9 cellular contexts compared by ENCODE assay signal in genomic region chr15:66566963-66567531, GRCh38. TPM values are rescaled to one million over a fixed set of nuclear protein-coding genes. Genes with fewer than 3 reads are reported as not detected.
DNase-seq lines count a peak whose midpoint lies in the region; ATAC-seq and TF ChIP-seq lines count a peak whose summit lies in the region.
"Had no signal": no experiment of that assay in that cellular context is flagged by ENCODE, and none has a peak within 500 bp of the region (broad histone marks: within the 10 kb centered on the region; RNA-seq: fewer than 3 reads in every experiment).

No MANE protein-coding gene starts in this region.

- peak overlapping the region; percentile 2 for H3K4me3 Mint-ChIP-seq in T-helper 1 cell treated with Interleukin-12 subunit alpha and Interleukin-12 subunit beta and Interleukin-4 antibody, amounts not matched to agents 30 μg/mL and 1 μg/mL, for 36 hours

- no peak for TF ChIP-seq POLR2A in spleen (IDR thresholded peaks at IDR 0.05)

- H3K9me3 Mint-ChIP-seq in T-helper 1 cell treated with Interleukin-12 subunit alpha and Interleukin-12 subunit beta and Interleukin-4 antibody, amounts not matched to agents 30 μg/mL and 1 μg/mL, for 36 hours: no peaks in the 10 kb centered on the region

- no peaks in the 10 kb centered on the region for H3K27me3 ChIP-seq in iPS DF 6.9 (ENCODE audit: control insufficient read depth, insufficient read depth, low read length)
- no peaks in the 10 kb centered on the region for H3K27me3 ChIP-seq in spleen (replicated peaks in 1 of 7)

- peak; percentile 20 for DNase-seq in NK-92 treated with Interleukin-12 subunit alpha and Interleukin-12 subunit beta, amount 100 ng/mL, for 24 hours (lab: John Stamatoyannopoulos, UW)
- DNase-seq in NK-92 (lab: John Stamatoyannopoulos, UW; ENCODE audit: unreplicated experiment): no peak
- DNase-seq in NCI-H1417 treated with DMSO at 0.1 percent for 48 hours (lab: John Stamatoyannopoulos, UW): peak; percentile 0
- peak; percentile 88 for DNase-seq in astrocyte of the hippocampus (ENCODE audit: low read depth, low spot score)
- peak; percentile 79 for DNase-seq in iPS DF 6.9 (ENCODE audit: low read depth, low spot score)
- peak; percentile 66 for DNase-seq in spleen

- peaks cover 9% of the 10 kb centered on the region for H3K4me1 Mint-ChIP-seq in T-helper 1 cell treated with Interleukin-12 subunit alpha and Interleukin-12 subunit beta and Interleukin-4 antibody, amounts not matched to agents 30 μg/mL and 1 μg/mL, for 36 hours (ENCODE audit: low read depth)

- H3K27ac Mint-ChIP-seq in T-helper 1 cell treated with Interleukin-12 subunit alpha and Interleukin-12 subunit beta and Interleukin-4 antibody, amounts not matched to agents 30 μg/mL and 1 μg/mL, for 36 hours: no peak overlapping the region

- no CpG with 5 or more reads among the region's 15 CpGs for WGBS in iPS DF 6.9 (ENCODE audit: insufficient coverage, insufficient read length)
- WGBS in spleen, 5 donors: 30 to 38% (median 32%) methylated on average over 15 of the region's 15 CpGs

- intact Hi-C loops in spleen (cut with DNase I; ENCODE audit: low total_unique reads): no loop called here

- H3K27me3 Mint-ChIP-seq in T-helper 1 cell treated with Interleukin-12 subunit alpha and Interleukin-12 subunit beta and Interleukin-4 antibody, amounts not matched to agents 30 μg/mL and 1 μg/mL, for 36 hours (ENCODE audit: low read depth): no peaks in the 10 kb centered on the region

- no peaks in the 10 kb centered on the region for H3K36me3 Mint-ChIP-seq in T-helper 1 cell treated with Interleukin-12 subunit alpha and Interleukin-12 subunit beta and Interleukin-4 antibody, amounts not matched to agents 30 μg/mL and 1 μg/mL, for 36 hours (ENCODE audit: low read depth)

- H3K4me1 ChIP-seq in iPS DF 6.9 (ENCODE audit: control insufficient read depth, insufficient read depth, low read length) (peaks cover 16% of the 10 kb centered on the region), spleen (peaks cover 0 to 10% (median 3%) of the 10 kb centered on the region in 6 donors)

- H3K4me3 ChIP-seq in iPS DF 6.9 (ENCODE audit: low read length): no peak overlapping the region
- no peak overlapping the region for H3K4me3 ChIP-seq in spleen

- ATAC-seq in GM21381 (IDR thresholded peaks at IDR 0.05; ENCODE audit: unreplicated experiment): no peak

- TF ChIP-seq CTCF in spleen (IDR thresholded peaks at IDR 0.05 in 8 of 11, conservative IDR thresholded peaks at IDR 0.05 in 3 of 11): peak in 10 of 11 experiments; percentile 7 to 67 (median 56)

- H3K27ac ChIP-seq in iPS DF 6.9 (ENCODE audit: low read length): no peak overlapping the region
- H3K27ac ChIP-seq in spleen: no peak overlapping the region

- H3K36me3 ChIP-seq in iPS DF 6.9 (ENCODE audit: control insufficient read depth, insufficient read depth, low read length) (no peaks in the 10 kb centered on the region), spleen (no peaks in the 10 kb centered on the region)

- no peaks in the 10 kb centered on the region for H3K9me3 ChIP-seq in iPS DF 6.9 (ENCODE audit: control insufficient read depth, insufficient read depth, low read length)
- H3K9me3 ChIP-seq in spleen: no peaks in the 10 kb centered on the region

RNA-seq across cellular contexts. Expression of gene LCTL, which starts 1.2 kb away (rescaled TPM):
- not detected for total RNA-seq in spleen
- not detected for polyA plus RNA-seq in spleen
- total RNA-seq: mononuclear cell had no signal
